ENCODE assay signal across 2 cellular contexts in the genomic region with DNA sequence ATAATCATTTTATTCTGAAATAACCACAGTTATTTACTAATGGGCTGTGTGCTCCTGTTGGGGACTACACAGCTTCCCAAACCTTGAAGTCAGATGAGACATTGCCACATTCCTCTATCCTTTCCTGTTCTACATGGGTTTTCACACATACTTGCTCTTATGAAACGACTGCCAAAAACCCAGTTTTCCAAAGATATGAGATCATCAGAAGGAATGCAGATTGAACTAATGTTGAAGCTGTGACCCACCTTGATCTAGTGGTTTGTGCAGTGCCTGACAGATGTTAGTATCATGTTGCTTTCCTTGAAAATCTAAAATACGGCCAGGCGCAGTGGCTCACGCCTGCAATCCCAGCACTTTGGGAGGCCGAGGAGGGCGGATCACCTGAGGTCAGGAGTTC.
A peak's percentile ranks its signal among the peaks of the same experiment; 100 is the strongest.
TF ChIP-seq lines count a peak whose summit lies in the region.

No MANE protein-coding gene starts in this region.

TF ChIP-seq in IMR-90, 13 proteins besides CTCF, POLR2A, EP300 and RAD21 (continued from another document):
- TF ChIP-seq BHLHE40 (IDR thresholded peaks at IDR 0.05; ENCODE audit: low read depth, low read length): peak; percentile 28; the same call in 1 of the 2 replicates
- no peak for TF ChIP-seq MAFK (IDR thresholded peaks at IDR 0.05; ENCODE audit: low read depth, low read length)
- peak; percentile 93 for TF ChIP-seq CEBPB (IDR thresholded peaks at IDR 0.05; ENCODE audit: low read depth, low read length)

TF ChIP-seq in HEK293T, 16 proteins besides CTCF, POLR2A, EP300 and RAD21 (continued from another document):
- TF ChIP-seq, protein P1, sequence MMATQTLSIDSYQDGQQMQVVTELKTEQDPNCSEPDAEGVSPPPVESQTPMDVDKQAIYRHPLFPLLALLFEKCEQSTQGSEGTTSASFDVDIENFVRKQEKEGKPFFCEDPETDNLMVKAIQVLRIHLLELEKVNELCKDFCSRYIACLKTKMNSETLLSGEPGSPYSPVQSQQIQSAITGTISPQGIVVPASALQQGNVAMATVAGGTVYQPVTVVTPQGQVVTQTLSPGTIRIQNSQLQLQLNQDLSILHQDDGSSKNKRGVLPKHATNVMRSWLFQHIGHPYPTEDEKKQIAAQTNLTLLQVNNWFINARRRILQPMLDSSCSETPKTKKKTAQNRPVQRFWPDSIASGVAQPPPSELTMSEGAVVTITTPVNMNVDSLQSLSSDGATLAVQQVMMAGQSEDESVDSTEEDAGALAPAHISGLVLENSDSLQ (IDR thresholded peaks at IDR 0.05): no peak
- no peak for TF ChIP-seq FOXM1 (IDR thresholded peaks at IDR 0.05; ENCODE audit: borderline replicate concordance)
- no peak for TF ChIP-seq SUZ12 (IDR thresholded peaks at IDR 0.05)
- no peak for TF ChIP-seq ELF4 (IDR thresholded peaks at IDR 0.05)
- no peak for TF ChIP-seq ZNF384 (IDR thresholded peaks at IDR 0.05)
- no peak for TF ChIP-seq L3MBTL2 (conservative IDR thresholded peaks at IDR 0.05)
- no peak for TF ChIP-seq LEF1 (IDR thresholded peaks at IDR 0.05; ENCODE audit: borderline replicate concordance)
- TF ChIP-seq BHLHE40 (IDR thresholded peaks at IDR 0.05; ENCODE audit: borderline replicate concordance): no peak
- no peak for TF ChIP-seq FOXA1 (IDR thresholded peaks at IDR 0.05)
- TF ChIP-seq SP1 (IDR thresholded peaks at IDR 0.05): no peak
- TF ChIP-seq NFRKB (IDR thresholded peaks at IDR 0.05): no peak
- TF ChIP-seq CTBP1 (IDR thresholded peaks at IDR 0.05; ENCODE audit: borderline replicate concordance): no peak
- no peak for TF ChIP-seq TARDBP (IDR thresholded peaks at IDR 0.05)
- no peak for TF ChIP-seq FOXK2 (IDR thresholded peaks at IDR 0.05)
